ENCODE assay signal across 2 cellular contexts in genomic region chr9:6471231-6471630, GRCh38.
TF ChIP-seq lines count a peak whose summit lies in the region.

No MANE protein-coding gene starts in this region.

TF ChIP-seq in GM23338, 12 proteins besides CTCF, POLR2A, EP300 and RAD21:
- TF ChIP-seq ZNF114 (CRISPR knock-in tag; IDR thresholded peaks at IDR 0.05) (no peak), EZH2 (IDR thresholded peaks at IDR 0.05; ENCODE audit: low read depth, unreplicated experiment) (no peak), ZNF331 (CRISPR knock-in tag; IDR thresholded peaks at IDR 0.05; ENCODE audit: low read depth) (no peak)

TF ChIP-seq in GM12878, 131 proteins besides CTCF, POLR2A, EP300 and RAD21:
- TF ChIP-seq ZBTB11 (CRISPR knock-in tag; IDR thresholded peaks at IDR 0.05) = no peak
- TF ChIP-seq JUND (IDR thresholded peaks at IDR 0.05; ENCODE audit: low read depth, low read length) = no peak
- TF ChIP-seq HSF1 (IDR thresholded peaks at IDR 0.05; ENCODE audit: low read depth, low read length) = no peak
- no peak for TF ChIP-seq REST (IDR thresholded peaks at IDR 0.05; ENCODE audit: low read depth, low read length)
- TF ChIP-seq, protein P1, sequence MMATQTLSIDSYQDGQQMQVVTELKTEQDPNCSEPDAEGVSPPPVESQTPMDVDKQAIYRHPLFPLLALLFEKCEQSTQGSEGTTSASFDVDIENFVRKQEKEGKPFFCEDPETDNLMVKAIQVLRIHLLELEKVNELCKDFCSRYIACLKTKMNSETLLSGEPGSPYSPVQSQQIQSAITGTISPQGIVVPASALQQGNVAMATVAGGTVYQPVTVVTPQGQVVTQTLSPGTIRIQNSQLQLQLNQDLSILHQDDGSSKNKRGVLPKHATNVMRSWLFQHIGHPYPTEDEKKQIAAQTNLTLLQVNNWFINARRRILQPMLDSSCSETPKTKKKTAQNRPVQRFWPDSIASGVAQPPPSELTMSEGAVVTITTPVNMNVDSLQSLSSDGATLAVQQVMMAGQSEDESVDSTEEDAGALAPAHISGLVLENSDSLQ (IDR thresholded peaks at IDR 0.05) = no peak
- TF ChIP-seq SUZ12 (IDR thresholded peaks at IDR 0.05; ENCODE audit: unreplicated experiment) = no peak
- TF ChIP-seq, protein P2, sequence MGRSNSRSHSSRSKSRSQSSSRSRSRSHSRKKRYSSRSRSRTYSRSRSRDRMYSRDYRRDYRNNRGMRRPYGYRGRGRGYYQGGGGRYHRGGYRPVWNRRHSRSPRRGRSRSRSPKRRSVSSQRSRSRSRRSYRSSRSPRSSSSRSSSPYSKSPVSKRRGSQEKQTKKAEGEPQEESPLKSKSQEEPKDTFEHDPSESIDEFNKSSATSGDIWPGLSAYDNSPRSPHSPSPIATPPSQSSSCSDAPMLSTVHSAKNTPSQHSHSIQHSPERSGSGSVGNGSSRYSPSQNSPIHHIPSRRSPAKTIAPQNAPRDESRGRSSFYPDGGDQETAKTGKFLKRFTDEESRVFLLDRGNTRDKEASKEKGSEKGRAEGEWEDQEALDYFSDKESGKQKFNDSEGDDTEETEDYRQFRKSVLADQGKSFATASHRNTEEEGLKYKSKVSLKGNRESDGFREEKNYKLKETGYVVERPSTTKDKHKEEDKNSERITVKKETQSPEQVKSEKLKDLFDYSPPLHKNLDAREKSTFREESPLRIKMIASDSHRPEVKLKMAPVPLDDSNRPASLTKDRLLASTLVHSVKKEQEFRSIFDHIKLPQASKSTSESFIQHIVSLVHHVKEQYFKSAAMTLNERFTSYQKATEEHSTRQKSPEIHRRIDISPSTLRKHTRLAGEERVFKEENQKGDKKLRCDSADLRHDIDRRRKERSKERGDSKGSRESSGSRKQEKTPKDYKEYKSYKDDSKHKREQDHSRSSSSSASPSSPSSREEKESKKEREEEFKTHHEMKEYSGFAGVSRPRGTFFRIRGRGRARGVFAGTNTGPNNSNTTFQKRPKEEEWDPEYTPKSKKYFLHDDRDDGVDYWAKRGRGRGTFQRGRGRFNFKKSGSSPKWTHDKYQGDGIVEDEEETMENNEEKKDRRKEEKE (IDR thresholded peaks at IDR 0.05) = no peak
- TF ChIP-seq IRF4 (IDR thresholded peaks at IDR 0.05; ENCODE audit: low read depth, low read length) = no peak
- TF ChIP-seq MEF2A (IDR thresholded peaks at IDR 0.05; ENCODE audit: insufficient read depth, low read depth, low read length) = no peak
- TF ChIP-seq NFIC (IDR thresholded peaks at IDR 0.05; ENCODE audit: low read depth, low read length) = no peak
- TF ChIP-seq, protein P3, sequence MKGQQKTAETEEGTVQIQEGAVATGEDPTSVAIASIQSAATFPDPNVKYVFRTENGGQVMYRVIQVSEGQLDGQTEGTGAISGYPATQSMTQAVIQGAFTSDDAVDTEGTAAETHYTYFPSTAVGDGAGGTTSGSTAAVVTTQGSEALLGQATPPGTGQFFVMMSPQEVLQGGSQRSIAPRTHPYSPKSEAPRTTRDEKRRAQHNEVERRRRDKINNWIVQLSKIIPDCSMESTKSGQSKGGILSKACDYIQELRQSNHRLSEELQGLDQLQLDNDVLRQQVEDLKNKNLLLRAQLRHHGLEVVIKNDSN (IDR thresholded peaks at IDR 0.05; ENCODE audit: borderline replicate concordance, extremely low read length, insufficient read depth, low read depth, low read length) = no peak
- TF ChIP-seq, protein P4, sequence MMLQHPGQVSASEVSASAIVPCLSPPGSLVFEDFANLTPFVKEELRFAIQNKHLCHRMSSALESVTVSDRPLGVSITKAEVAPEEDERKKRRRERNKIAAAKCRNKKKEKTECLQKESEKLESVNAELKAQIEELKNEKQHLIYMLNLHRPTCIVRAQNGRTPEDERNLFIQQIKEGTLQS (IDR thresholded peaks at IDR 0.05; ENCODE audit: borderline replicate concordance, extremely low read depth, low read depth, low read length) = no peak
- TF ChIP-seq, protein P5, sequence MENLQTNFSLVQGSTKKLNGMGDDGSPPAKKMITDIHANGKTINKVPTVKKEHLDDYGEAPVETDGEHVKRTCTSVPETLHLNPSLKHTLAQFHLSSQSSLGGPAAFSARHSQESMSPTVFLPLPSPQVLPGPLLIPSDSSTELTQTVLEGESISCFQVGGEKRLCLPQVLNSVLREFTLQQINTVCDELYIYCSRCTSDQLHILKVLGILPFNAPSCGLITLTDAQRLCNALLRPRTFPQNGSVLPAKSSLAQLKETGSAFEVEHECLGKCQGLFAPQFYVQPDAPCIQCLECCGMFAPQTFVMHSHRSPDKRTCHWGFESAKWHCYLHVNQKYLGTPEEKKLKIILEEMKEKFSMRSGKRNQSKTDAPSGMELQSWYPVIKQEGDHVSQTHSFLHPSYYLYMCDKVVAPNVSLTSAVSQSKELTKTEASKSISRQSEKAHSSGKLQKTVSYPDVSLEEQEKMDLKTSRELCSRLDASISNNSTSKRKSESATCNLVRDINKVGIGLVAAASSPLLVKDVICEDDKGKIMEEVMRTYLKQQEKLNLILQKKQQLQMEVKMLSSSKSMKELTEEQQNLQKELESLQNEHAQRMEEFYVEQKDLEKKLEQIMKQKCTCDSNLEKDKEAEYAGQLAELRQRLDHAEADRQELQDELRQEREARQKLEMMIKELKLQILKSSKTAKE (IDR thresholded peaks at IDR 0.05; ENCODE audit: low read depth, poor library complexity, severe bottlenecking) = no peak
- TF ChIP-seq, protein P6, sequence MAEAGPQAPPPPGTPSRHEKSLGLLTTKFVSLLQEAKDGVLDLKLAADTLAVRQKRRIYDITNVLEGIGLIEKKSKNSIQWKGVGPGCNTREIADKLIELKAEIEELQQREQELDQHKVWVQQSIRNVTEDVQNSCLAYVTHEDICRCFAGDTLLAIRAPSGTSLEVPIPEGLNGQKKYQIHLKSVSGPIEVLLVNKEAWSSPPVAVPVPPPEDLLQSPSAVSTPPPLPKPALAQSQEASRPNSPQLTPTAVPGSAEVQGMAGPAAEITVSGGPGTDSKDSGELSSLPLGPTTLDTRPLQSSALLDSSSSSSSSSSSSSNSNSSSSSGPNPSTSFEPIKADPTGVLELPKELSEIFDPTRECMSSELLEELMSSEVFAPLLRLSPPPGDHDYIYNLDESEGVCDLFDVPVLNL (IDR thresholded peaks at IDR 0.05; ENCODE audit: low read depth, low read length) = no peak
- no peak for TF ChIP-seq ASH2L (IDR thresholded peaks at IDR 0.05; ENCODE audit: borderline replicate concordance, low read depth)
- TF ChIP-seq STAT3 (IDR thresholded peaks at IDR 0.05; ENCODE audit: low read depth, low read length) = no peak
